ENCODE assay signal across 18 cellular contexts in the genomic region with DNA sequence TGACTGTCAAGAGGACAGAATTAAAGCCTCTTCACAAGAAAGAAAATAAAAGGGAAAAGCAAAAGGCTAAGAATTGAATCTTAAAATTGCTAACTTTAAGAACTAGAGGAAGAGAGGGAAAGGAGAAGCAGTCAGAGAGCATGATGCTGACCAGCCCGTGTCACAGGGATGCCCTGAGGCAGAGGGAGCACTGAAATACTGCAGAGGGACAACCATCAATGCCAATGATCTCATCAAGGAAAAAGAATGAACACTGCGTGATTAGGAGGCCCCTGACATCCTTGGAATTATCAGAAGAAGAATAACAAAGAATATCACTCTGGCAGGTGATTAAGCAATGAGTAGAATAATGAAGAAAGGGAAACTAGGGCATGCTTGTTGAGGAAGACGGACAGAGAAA.
"Had no signal": no experiment of that assay in that cellular context is flagged by ENCODE, and none has a peak within 500 bp of the region (broad histone marks: within the 10 kb centered on the region; RNA-seq: fewer than 3 reads in every experiment).

No MANE protein-coding gene starts in this region.

- H3K4me1 Mint-ChIP-seq: immature natural killer cell had no signal

- H3K27ac ChIP-seq: coronary artery, dorsolateral prefrontal cortex, esophagus muscularis mucosa, gastroesophageal sphincter, heart left ventricle, hepatocyte, left lung, lower lobe of right lung had no signal

- H3K9me3 Mint-ChIP-seq: immature natural killer cell had no signal

- H3K4me3 Mint-ChIP-seq: immature natural killer cell; naive thymus-derived CD4-positive, alpha-beta T cell had no signal

- H3K36me3 Mint-ChIP-seq: immature natural killer cell had no signal

- H3K9me3 ChIP-seq: esophagus muscularis mucosa, gastroesophageal sphincter, heart left ventricle, left lung, lower lobe of right lung had no signal

- ATAC-seq: gastroesophageal sphincter; heart left ventricle; left cardiac atrium; left lung; left ventricle myocardium superior; lower lobe of right lung; naive thymus-derived CD4-positive, alpha-beta T cell had no signal

- H3K4me1 ChIP-seq: gastroesophageal sphincter, heart left ventricle, left lung, lower lobe of right lung had no signal

- H3K4me3 ChIP-seq: coronary artery, dorsolateral prefrontal cortex, esophagus muscularis mucosa, gastroesophageal sphincter, heart left ventricle, hepatocyte, left lung, lower lobe of right lung had no signal

- DNase-seq: dermis blood vessel endothelial cell; dorsolateral prefrontal cortex; effector CD4-positive, alpha-beta T cell; effector memory CD4-positive, alpha-beta T cell; heart left ventricle; hypothalamus; immature natural killer cell; left cardiac atrium; left lung; left ventricle myocardium superior; lower lobe of right lung; mesenchymal stem cell; midbrain; naive thymus-derived CD4-positive, alpha-beta T cell had no signal

- H3K36me3 ChIP-seq: esophagus muscularis mucosa, gastroesophageal sphincter, heart left ventricle, left lung, lower lobe of right lung had no signal

- H3K27me3 ChIP-seq: dorsolateral prefrontal cortex, esophagus muscularis mucosa, gastroesophageal sphincter, heart left ventricle, hepatocyte, left lung had no signal

- H3K27ac Mint-ChIP-seq: immature natural killer cell; naive thymus-derived CD4-positive, alpha-beta T cell had no signal
